Comparison of ENCODE assay signal across 8 cellular contexts in the genomic region with DNA sequence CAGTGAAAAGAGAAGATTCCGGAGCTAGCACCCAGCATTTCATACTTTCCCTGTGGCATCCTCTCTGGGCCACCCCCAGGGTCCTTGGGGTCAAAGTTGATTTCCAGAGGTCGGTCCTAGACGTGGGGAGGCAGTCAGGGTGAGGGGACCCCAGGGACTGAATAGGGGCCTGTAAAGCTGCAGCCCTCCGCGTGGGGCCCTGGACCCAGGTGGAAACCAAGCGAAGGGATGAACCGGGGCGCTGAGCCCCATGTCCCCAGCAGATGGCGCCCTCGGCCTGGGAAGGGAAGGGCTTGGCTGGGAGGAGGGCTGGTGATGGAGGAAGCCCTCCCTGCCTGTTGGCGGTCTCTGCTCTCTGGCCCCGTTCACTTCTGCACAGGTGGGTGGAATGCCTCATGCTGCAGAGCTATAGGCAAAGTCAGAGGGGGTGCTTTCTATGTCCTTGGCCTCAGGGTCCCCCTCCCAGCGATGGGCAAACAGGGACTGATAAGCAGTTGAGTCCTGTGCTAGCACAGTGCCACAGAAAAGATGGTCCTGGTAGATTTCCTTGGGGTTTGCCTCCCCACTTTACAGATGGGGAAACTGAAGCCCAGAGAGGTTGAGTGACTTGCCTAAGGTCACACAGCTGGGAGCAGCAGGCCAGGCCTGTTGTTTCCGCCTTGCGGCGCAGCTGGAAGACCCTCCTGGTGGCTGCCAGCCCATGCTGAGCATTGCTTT.
DNase-seq lines count a peak whose midpoint lies in the region; ATAC-seq and TF ChIP-seq lines count a peak whose summit lies in the region.

No MANE protein-coding gene starts in this region.

- peak; percentile 77 for ATAC-seq in CD4-positive, alpha-beta T cell (ENCODE audit: poor library complexity)
- no peak for ATAC-seq in HG02870 (IDR thresholded peaks at IDR 0.05; ENCODE audit: unreplicated experiment)

- peak; percentile 39 to 72 (median 54) for DNase-seq in CD4-positive, alpha-beta T cell
- DNase-seq in HFFc6 = peak; percentile 15
- peak; percentile 68 for DNase-seq in OCI-M1 (lab: John Stamatoyannopoulos, UW)
- peak; percentile 41 for DNase-seq in activated T-helper 1 cell treated with Interleukin-2 at 50 U/mL for 16 hours (ENCODE audit: low read depth)
- peak; percentile 45 for DNase-seq in fibroblast of mammary gland (ENCODE audit: low read depth)
- DNase-seq in stomach = peak; percentile 77

- intact Hi-C loops in CD4-positive, alpha-beta T cell (cut with DNase I, micrococcal nuclease) = loop anchor here in 1 of 2 experiments (10.0 kb wide), 1 partner anchor 339 kb away; a partner anchor contains a TSS
- intact Hi-C loops in stomach (cut with DNase I; ENCODE audit: low total_unique reads) = loop anchor here (10.0 kb wide), 1 partner anchor 439 kb away; no protein-coding TSS in a partner anchor

- no peak overlapping the region for H3K4me3 Mint-ChIP-seq in CD4-positive, alpha-beta T cell
- H3K4me3 Mint-ChIP-seq in HFFc6 = no peak overlapping the region

- peak overlapping the region; percentile 23 for H3K9ac ChIP-seq in neural cell (ENCODE audit: low read length)

- H3K27me3 ChIP-seq in CD4-positive, alpha-beta T cell (ENCODE audit: control insufficient read depth, insufficient read depth, low read length) = no peaks in the 10 kb centered on the region
- H3K27me3 ChIP-seq in neural cell (ENCODE audit: insufficient read depth, low read depth, low read length) = no peaks in the 10 kb centered on the region
- H3K27me3 ChIP-seq in stomach = no peaks in the 10 kb centered on the region

- WGBS in stomach, 5 donors = 33 to 37% (median 35%) methylated on average over 13 to 16 of the region's 16 CpGs

- TF ChIP-seq CTCF in CD4-positive, alpha-beta T cell (IDR thresholded peaks at IDR 0.05) = peak; percentile 59
- peak; percentile 95 for TF ChIP-seq CTCF in HFFc6 (IDR thresholded peaks at IDR 0.05)
- peak; percentile 84 for TF ChIP-seq CTCF in fibroblast of mammary gland (conservative IDR thresholded peaks at IDR 0.05; ENCODE audit: control insufficient read depth, insufficient read depth, low read depth, low read length)
- TF ChIP-seq CTCF in neural cell (IDR thresholded peaks at IDR 0.05; ENCODE audit: poor library complexity, severe bottlenecking) = peak; percentile 98
- TF ChIP-seq CTCF in stomach (IDR thresholded peaks at IDR 0.05) = peak in 5 of 7 experiments; percentile 79 to 91 (median 89)

- H3K36me3 ChIP-seq in neural cell (ENCODE audit: insufficient read depth, low read length) (no peaks in the 10 kb centered on the region), stomach (no peaks in the 10 kb centered on the region)

- peak; percentile 100 for TF ChIP-seq RAD21 in neural cell (conservative IDR thresholded peaks at IDR 0.05)

- H3K4me3 ChIP-seq in fibroblast of mammary gland (ENCODE audit: control insufficient read depth, low read depth, low read length) (no peak overlapping the region), neural cell (ENCODE audit: low read length) (no peak overlapping the region), stomach (no peak overlapping the region)

- H3K36me3 Mint-ChIP-seq in CD4-positive, alpha-beta T cell (ENCODE audit: low read depth) = no peaks in the 10 kb centered on the region
- H3K36me3 Mint-ChIP-seq in HFFc6 (ENCODE audit: low read depth) = no peaks in the 10 kb centered on the region; the same call in 1 of the 2 replicates

- POLR2A ChIA-PET in CD4-positive, alpha-beta T cell (lab: Charles Lee) = no interaction called here

- peaks cover 0 to 12% (median 3%) of the 10 kb centered on the region in 4 donors for H3K4me1 ChIP-seq in stomach

- H3K27ac ChIP-seq in CD4-positive, alpha-beta T cell (ENCODE audit: low read depth, low read length) = no peak overlapping the region
- H3K27ac ChIP-seq in neural cell (ENCODE audit: low read length) (no peak overlapping the region), stomach (no peak overlapping the region)

- H3K4me1 Mint-ChIP-seq in CD4-positive, alpha-beta T cell (ENCODE audit: low read depth) = no peaks in the 10 kb centered on the region
- H3K4me1 Mint-ChIP-seq in HFFc6 (ENCODE audit: low read depth) = no peaks in the 10 kb centered on the region

- no peaks in the 10 kb centered on the region for H3K9me3 ChIP-seq in CD4-positive, alpha-beta T cell (ENCODE audit: control insufficient read depth, low read length)
- H3K9me3 ChIP-seq in neural cell (ENCODE audit: low read length) (no peaks in the 10 kb centered on the region), stomach (no peaks in the 10 kb centered on the region)

- H3K9me3 Mint-ChIP-seq in CD4-positive, alpha-beta T cell = no peaks in the 10 kb centered on the region
- no peaks in the 10 kb centered on the region for H3K9me3 Mint-ChIP-seq in HFFc6

- H4K20me1 ChIP-seq in neural cell (ENCODE audit: insufficient read depth) = no peaks in the 10 kb centered on the region

- H3K27ac Mint-ChIP-seq in CD4-positive, alpha-beta T cell = no peak overlapping the region
- H3K27ac Mint-ChIP-seq in HFFc6 = no peak overlapping the region

- H3K79me2 ChIP-seq in neural cell (replicated peaks; ENCODE audit: insufficient read depth, low read length) = no peaks in the 10 kb centered on the region

- no peak overlapping the region for H2AFZ ChIP-seq in neural cell (ENCODE audit: low read depth, low read length)

- CTCF ChIA-PET in CD4-positive, alpha-beta T cell (lab: Charles Lee) = no interaction called here

- H3F3A ChIP-seq in neural cell (ENCODE audit: insufficient read depth, low read length, poor library complexity, severe bottlenecking) = no peaks in the 10 kb centered on the region

- peak; percentile 12 for TF ChIP-seq EP300 in neural cell (conservative IDR thresholded peaks at IDR 0.05; ENCODE audit: poor library complexity, severe bottlenecking)
- TF ChIP-seq EP300 in stomach (IDR thresholded peaks at IDR 0.05) = no peak

- no peak overlapping the region for H3K4me2 ChIP-seq in neural cell (ENCODE audit: low read length)

- no peaks in the 10 kb centered on the region for H3K9me2 ChIP-seq in neural cell (ENCODE audit: insufficient read depth, low read length)

- H3K27me3 Mint-ChIP-seq in CD4-positive, alpha-beta T cell = no peaks in the 10 kb centered on the region
- no peaks in the 10 kb centered on the region; the same call in 1 of the 2 replicates for H3K27me3 Mint-ChIP-seq in HFFc6 (ENCODE audit: insufficient read depth)

- no peak for TF ChIP-seq POLR2A in stomach (IDR thresholded peaks at IDR 0.05)

TF ChIP-seq in neural cell, 6 proteins besides CTCF, POLR2A, EP300 and RAD21:
- TF ChIP-seq EZH2 (IDR thresholded peaks at IDR 0.05; ENCODE audit: borderline replicate concordance, insufficient read depth, low read length, poor library complexity, severe bottlenecking) (no peak), SMC3 (conservative IDR thresholded peaks at IDR 0.05; ENCODE audit: poor library complexity) (peak; percentile 99), MXI1 (conservative IDR thresholded peaks at IDR 0.05; ENCODE audit: poor library complexity, severe bottlenecking) (peak; percentile 31), POLR2AphosphoS5 (IDR thresholded peaks at IDR 0.05) (no peak)
TF ChIP-seq in neural cell: peak in this region for 2.

Comparison
In these comparisons a context has a peak if more than half of its experiments do, and no peak if none do; other contexts are left out.
1. DNase-seq: peak in every context shown above with its lines; median percentile 77 in stomach; 68 in OCI-M1; 54 in CD4-positive, alpha-beta T cell; 45 in fibroblast of mammary gland; 41 in activated T-helper 1 cell treated with Interleukin-2 at 50 U/mL for 16 hours; 15 in HFFc6.